ENCODE assay signal across 8 cellular contexts in the genomic region with DNA sequence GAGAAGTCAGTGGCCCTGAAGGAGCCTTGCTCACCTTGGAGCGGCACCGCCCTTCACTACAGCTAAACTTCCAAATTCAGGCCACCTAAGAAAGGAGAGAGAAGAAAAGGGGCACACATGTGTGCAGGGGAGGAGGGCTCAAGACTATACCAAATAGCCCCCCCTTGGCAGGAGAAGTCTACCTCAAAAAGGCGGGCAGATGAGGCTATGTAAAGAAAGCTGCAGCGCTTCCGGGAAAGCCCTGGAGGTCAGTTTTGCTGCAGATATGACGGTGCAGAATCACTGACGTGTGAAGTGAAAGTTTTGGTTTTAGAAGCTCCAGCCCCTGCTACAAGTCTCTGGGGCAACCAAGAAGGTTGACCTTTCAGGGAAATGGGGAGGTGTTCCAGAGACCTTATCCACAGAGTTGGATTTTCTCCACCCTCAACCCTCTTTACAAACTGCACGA. TPM values are rescaled to one million over a fixed set of nuclear protein-coding genes. Genes with fewer than 3 reads are reported as not detected.
DNase-seq lines count a peak whose midpoint lies in the region; ATAC-seq and TF ChIP-seq lines count a peak whose summit lies in the region.

No MANE protein-coding gene starts in this region.

- H3K27ac Mint-ChIP-seq in effector memory CD8-positive, alpha-beta T cell: peak overlapping the region; percentile 98

- TF ChIP-seq EP300 in stomach (IDR thresholded peaks at IDR 0.05) (no peak), ovary (IDR thresholded peaks at IDR 0.05) (no peak)

- TF ChIP-seq POLR2A in stomach (IDR thresholded peaks at IDR 0.05) (no peak), ovary (IDR thresholded peaks at IDR 0.05) (no peak)

- peaks cover 58 to 71% of the 10 kb centered on the region in 2 donors for H3K4me1 Mint-ChIP-seq in effector memory CD8-positive, alpha-beta T cell (ENCODE audit: low read depth in 2 of 2)

- DNase-seq in activated CD8-positive, alpha-beta memory T cell treated with anti-CD3 and anti-CD28 coated beads, Interleukin-2, amount 50 U/mL, for 48 hours: peak; percentile 71
- DNase-seq in activated CD8-positive, alpha-beta memory T cell treated with anti-CD3 and anti-CD28 coated beads for 24 hours: no peak
- DNase-seq in effector memory CD8-positive, alpha-beta T cell: peak in 1 of 3 experiments; percentile 22
- no peak for DNase-seq in stomach
- no peak for DNase-seq in brain microvascular endothelial cell
- no peak for DNase-seq in ovary
- no peak for DNase-seq in NAMALWA (ENCODE audit: low spot score)

- peak; percentile 35 for ATAC-seq in HG03354 (IDR thresholded peaks at IDR 0.05; ENCODE audit: poor library complexity, severe bottlenecking, unreplicated experiment)
- no peak for ATAC-seq in effector memory CD8-positive, alpha-beta T cell (replicated peaks)

- H3K9me3 ChIP-seq in stomach (no peaks in the 10 kb centered on the region), ovary (no peaks in the 10 kb centered on the region)

- H3K9me3 Mint-ChIP-seq in effector memory CD8-positive, alpha-beta T cell: no peaks in the 10 kb centered on the region

- H3K36me3 ChIP-seq in stomach: no peaks in the 10 kb centered on the region
- no peaks in the 10 kb centered on the region for H3K36me3 ChIP-seq in brain microvascular endothelial cell (replicated peaks)
- H3K36me3 ChIP-seq in ovary: no peaks in the 10 kb centered on the region

- H3K27ac ChIP-seq in stomach (peak overlapping the region; percentile 83 to 100 (median 100)), brain microvascular endothelial cell (no peak overlapping the region), ovary (peak overlapping the region in 1 of 2 donors; percentile 99)

- H3K27me3 ChIP-seq in stomach (no peaks in the 10 kb centered on the region), brain microvascular endothelial cell (replicated peaks) (no peaks in the 10 kb centered on the region), ovary (no peaks in the 10 kb centered on the region)

- peak overlapping the region; percentile 72 to 86 for H3K4me3 Mint-ChIP-seq in effector memory CD8-positive, alpha-beta T cell

- H3K4me1 ChIP-seq in stomach: peaks cover 73 to 88% (median 84%) of the 10 kb centered on the region in 4 donors
- peaks cover 42% of the 10 kb centered on the region for H3K4me1 ChIP-seq in ovary (ENCODE audit: insufficient read depth)

- H3K4me3 ChIP-seq in stomach: no peak overlapping the region
- no peak overlapping the region for H3K4me3 ChIP-seq in brain microvascular endothelial cell (ENCODE audit: low read depth, low read length)
- H3K4me3 ChIP-seq in ovary: no peak overlapping the region

- H3K36me3 Mint-ChIP-seq in effector memory CD8-positive, alpha-beta T cell (ENCODE audit: insufficient read depth): peaks cover 42% of the 10 kb centered on the region

- TF ChIP-seq CTCF in stomach (IDR thresholded peaks at IDR 0.05) (no peak), brain microvascular endothelial cell (IDR thresholded peaks at IDR 0.05; ENCODE audit: low read depth, low read length, missing control alignments) (no peak), ovary (IDR thresholded peaks at IDR 0.05) (no peak)

- WGBS in stomach, 5 donors: 28 to 44% (median 37%) methylated on average over 8 of the region's 8 CpGs
- WGBS in ovary, 3 donors: 54 to 63% (median 62%) methylated on average over 8 of the region's 8 CpGs

- H3K27me3 Mint-ChIP-seq in effector memory CD8-positive, alpha-beta T cell: no peaks in the 10 kb centered on the region

- intact Hi-C loops in stomach (cut with DNase I; ENCODE audit: low total_unique reads): no loop called here
- intact Hi-C loops in ovary (cut with DNase I): no loop called here

- in situ Hi-C loops in brain microvascular endothelial cell (cut with HindIII; ENCODE audit: low pct_ligation_motif_present, low sequenced_read_pairs): no loop called here

RNA-seq across cellular contexts. Expression of gene PNMA1, which starts 48.2 kb away (rescaled TPM):
- total RNA-seq in stomach (10 to 100 TPM; 17.9 to 42.3 (median 19.3) TPM), ovary (100 to 1,000 TPM in 1 of 7 donors, 10 to 100 TPM in 6; 22.3 to 114 (median 87.3) TPM)
- polyA plus RNA-seq in stomach (10 to 100 TPM; 13.9 to 17.1 (median 15.6) TPM), ovary (10 to 100 TPM; 43.7 to 84.2 TPM)
